Comparison of ENCODE assay signal across 1 cellular context in genomic region chr14:85634205-85634604, GRCh38.
TF ChIP-seq lines count a peak whose summit lies in the region.

No MANE protein-coding gene starts in this region.

TF ChIP-seq in endothelial cell of umbilical vein, 7 proteins besides CTCF, POLR2A, EP300 and RAD21 (continued from another document):
- TF ChIP-seq POLR2AphosphoS5 (IDR thresholded peaks at IDR 0.05; ENCODE audit: insufficient read depth, low read depth, low read length) (no peak), MYC (IDR thresholded peaks at IDR 0.05; ENCODE audit: low read depth, low read length) (no peak), JUN (IDR thresholded peaks at IDR 0.05; ENCODE audit: borderline replicate concordance, insufficient read depth, insufficient read length, low read depth) (no peak), FOS (IDR thresholded peaks at IDR 0.05; ENCODE audit: borderline replicate concordance, insufficient read depth, low read length) (no peak), GATA2 (IDR thresholded peaks at IDR 0.05; ENCODE audit: insufficient read depth, insufficient read length, low read depth, low read length) (no peak)
